Comparison of ENCODE assay signal across 34 cellular contexts in the genomic region with DNA sequence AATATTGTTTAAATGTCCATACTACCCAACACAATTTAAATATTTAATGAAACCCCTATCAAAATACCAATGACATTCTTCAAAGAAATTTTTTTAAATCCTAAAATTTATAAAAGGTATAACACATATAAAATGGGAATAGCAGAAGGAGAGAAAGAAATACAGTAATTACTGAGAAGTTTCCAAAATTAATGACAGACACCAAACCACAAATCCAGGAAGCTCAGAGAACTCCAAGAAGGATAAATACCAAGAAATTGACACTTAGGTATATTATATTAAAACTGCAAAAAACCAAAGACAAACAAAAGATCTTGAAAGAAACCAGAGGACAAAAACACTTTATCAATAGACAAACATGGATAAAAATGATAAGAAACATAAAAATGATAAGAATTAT.
"Had no signal": no experiment of that assay in that cellular context is flagged by ENCODE, and none has a peak within 500 bp of the region (broad histone marks: within the 10 kb centered on the region; RNA-seq: fewer than 3 reads in every experiment).

No MANE protein-coding gene starts in this region.

- H3K4me1 ChIP-seq: adrenal gland, body of pancreas, esophagus muscularis mucosa, foreskin keratinocyte had no signal

- H3K4me3 ChIP-seq: adrenal gland, body of pancreas, coronary artery, esophagus muscularis mucosa had no signal

- H3K9me3 ChIP-seq: adrenal gland, body of pancreas had no signal

- H3K9me3 Mint-ChIP-seq: activated CD4-positive, alpha-beta memory T cell treated with anti-CD3 and anti-CD28 coated beads for 36 hours; activated naive CD4-positive, alpha-beta T cell treated with anti-CD3 and anti-CD28 coated beads for 36 hours; activated naive CD4-positive, alpha-beta T cell treated with anti-CD3 and anti-CD28 coated beads, Interleukin-2, amount 50 U/mL, for 24 hours; activated naive CD8-positive, alpha-beta T cell treated with anti-CD3 and anti-CD28 coated beads, Interleukin-2, amount 50 U/mL, for 24 hours; activated T-cell treated with anti-CD3 and anti-CD28 coated beads, Interleukin-2, amount 50 U/mL, for 24 hours; activated T-helper 17 cell treated with anti-CD3 and anti-CD28 coated beads, Interleukin-2, amount 50 U/mL, for 72 hours; effector memory CD8-positive, alpha-beta T cell had no signal

- H3K27ac ChIP-seq: adrenal gland, body of pancreas, coronary artery, esophagus muscularis mucosa, foreskin keratinocyte had no signal

- H3K36me3 ChIP-seq: adrenal gland had no signal

- ATAC-seq: activated CD4-positive, alpha-beta T cell treated with anti-CD3 and anti-CD28 coated beads for 36 hours; activated CD8-positive, alpha-beta memory T cell treated with anti-CD3 and anti-CD28 coated beads, Interleukin-2, amount 10 ng/mL, durations not matched to agents 7 days and 5 days; activated CD8-positive, alpha-beta T cell treated with anti-CD3 and anti-CD28 coated beads, Interleukin-2, amount 10 ng/mL, durations not matched to agents 7 days and 5 days; activated naive CD8-positive, alpha-beta T cell treated with anti-CD3 and anti-CD28 coated beads, Interleukin-2, amount 50 U/mL, for 24 hours; activated T-helper 17 cell treated with anti-CD3 and anti-CD28 coated beads, Interleukin-2, amount 50 U/mL, for 72 hours; body of pancreas; effector memory CD8-positive, alpha-beta T cell; foreskin keratinocyte; T-helper 17 cell had no signal

- DNase-seq: activated CD4-positive, alpha-beta memory T cell treated with anti-CD3 and anti-CD28 coated beads for 36 hours; activated CD4-positive, alpha-beta T cell treated with anti-CD3 and anti-CD28 coated beads for 36 hours; activated CD4-positive, alpha-beta T cell treated with anti-CD3 and anti-CD28 coated beads, Interleukin-2, amount 10 ng/mL, durations not matched to agents 24 days and 14 days; activated CD4-positive, CD25-positive, alpha-beta regulatory T cell; activated CD4-positive, CD25-positive, alpha-beta regulatory T cell treated with anti-CD3 and anti-CD28 coated beads, Interleukin-2, amount 50 U/mL, for 72 hours; activated CD8-positive, alpha-beta memory T cell treated with anti-CD3 and anti-CD28 coated beads, Interleukin-2, amount 10 ng/mL, durations not matched to agents 7 days and 5 days; activated CD8-positive, alpha-beta memory T cell treated with anti-CD3 and anti-CD28 coated beads, Interleukin-2, amount 50 U/mL, for 4 hours; activated CD8-positive, alpha-beta T cell treated with anti-CD3 and anti-CD28 coated beads, Interleukin-2, amount 10 ng/mL, durations not matched to agents 7 days and 5 days; activated effector memory CD4-positive, alpha-beta T cell treated with Interleukin-2 at 50 U/mL for 16 hours; activated gamma-delta T cell treated with Interleukin-2 at 50 U/mL for 16 hours; activated naive CD4-positive, alpha-beta T cell treated with anti-CD3 and anti-CD28 coated beads for 36 hours; activated naive CD8-positive, alpha-beta T cell treated with anti-CD3 and anti-CD28 coated beads for 36 hours; activated naive CD8-positive, alpha-beta T cell treated with anti-CD3 and anti-CD28 coated beads, Interleukin-2, amount 50 U/mL, for 24 hours; activated T-cell treated with anti-CD3 and anti-CD28 coated beads, Interleukin-2, amount 50 U/mL, for 24 hours; adrenal gland; amygdala; aorta; body of pancreas; caudate nucleus; cerebellar nuclear complex; dermis blood vessel endothelial cell; effector CD4-positive, alpha-beta T cell; effector memory CD8-positive, alpha-beta T cell; erythroblast; foreskin keratinocyte; head of caudate nucleus; T-helper 1 cell; T-helper 17 cell; T1000 had no signal

- H3K27me3 ChIP-seq: adrenal gland, body of pancreas, esophagus muscularis mucosa, foreskin keratinocyte had no signal

- H3K27me3 Mint-ChIP-seq: activated CD4-positive, alpha-beta memory T cell treated with anti-CD3 and anti-CD28 coated beads for 36 hours; activated CD4-positive, alpha-beta T cell treated with anti-CD3 and anti-CD28 coated beads for 36 hours; activated CD4-positive, alpha-beta T cell treated with anti-CD3 and anti-CD28 coated beads, Interleukin-2, amount 10 ng/mL, durations not matched to agents 24 days and 14 days; activated CD8-positive, alpha-beta memory T cell treated with anti-CD3 and anti-CD28 coated beads, Interleukin-2, amount 10 ng/mL, durations not matched to agents 7 days and 5 days; activated naive CD4-positive, alpha-beta T cell treated with anti-CD3 and anti-CD28 coated beads, Interleukin-2, amount 50 U/mL, for 24 hours; activated naive CD8-positive, alpha-beta T cell treated with anti-CD3 and anti-CD28 coated beads for 36 hours; activated naive CD8-positive, alpha-beta T cell treated with anti-CD3 and anti-CD28 coated beads, Interleukin-2, amount 50 U/mL, for 24 hours; activated T-cell treated with anti-CD3 and anti-CD28 coated beads, Interleukin-2, amount 50 U/mL, for 24 hours; activated T-helper 17 cell treated with anti-CD3 and anti-CD28 coated beads, Interleukin-2, amount 50 U/mL, for 72 hours; effector memory CD8-positive, alpha-beta T cell; T-helper 17 cell had no signal

- H3K4me3 Mint-ChIP-seq: activated CD4-positive, alpha-beta memory T cell treated with anti-CD3 and anti-CD28 coated beads for 36 hours; activated CD4-positive, alpha-beta T cell treated with anti-CD3 and anti-CD28 coated beads for 36 hours; activated CD4-positive, alpha-beta T cell treated with anti-CD3 and anti-CD28 coated beads, Interleukin-2, amount 10 ng/mL, durations not matched to agents 24 days and 14 days; activated CD8-positive, alpha-beta memory T cell treated with anti-CD3 and anti-CD28 coated beads, Interleukin-2, amount 10 ng/mL, durations not matched to agents 7 days and 5 days; activated CD8-positive, alpha-beta T cell treated with anti-CD3 and anti-CD28 coated beads, Interleukin-2, amount 10 ng/mL, durations not matched to agents 7 days and 5 days; activated naive CD4-positive, alpha-beta T cell treated with anti-CD3 and anti-CD28 coated beads for 36 hours; activated naive CD4-positive, alpha-beta T cell treated with anti-CD3 and anti-CD28 coated beads, Interleukin-2, amount 50 U/mL, for 24 hours; activated naive CD8-positive, alpha-beta T cell treated with anti-CD3 and anti-CD28 coated beads for 36 hours; activated naive CD8-positive, alpha-beta T cell treated with anti-CD3 and anti-CD28 coated beads, Interleukin-2, amount 50 U/mL, for 24 hours; activated T-cell treated with anti-CD3 and anti-CD28 coated beads, Interleukin-2, amount 50 U/mL, for 24 hours; activated T-helper 17 cell treated with anti-CD3 and anti-CD28 coated beads, Interleukin-2, amount 50 U/mL, for 72 hours; effector memory CD8-positive, alpha-beta T cell; T-helper 17 cell; T-helper 2 cell treated with Interferon-gamma antibody and Interleukin-4, amounts not matched to agents 5 μg/mL and 100 μg/mL, for 36 hours had no signal

- H3K27ac Mint-ChIP-seq: activated CD4-positive, alpha-beta memory T cell treated with anti-CD3 and anti-CD28 coated beads for 36 hours; activated CD4-positive, alpha-beta T cell treated with anti-CD3 and anti-CD28 coated beads for 36 hours; activated CD4-positive, alpha-beta T cell treated with anti-CD3 and anti-CD28 coated beads, Interleukin-2, amount 10 ng/mL, durations not matched to agents 24 days and 14 days; activated CD8-positive, alpha-beta memory T cell treated with anti-CD3 and anti-CD28 coated beads, Interleukin-2, amount 10 ng/mL, durations not matched to agents 7 days and 5 days; activated CD8-positive, alpha-beta T cell treated with anti-CD3 and anti-CD28 coated beads, Interleukin-2, amount 10 ng/mL, durations not matched to agents 7 days and 5 days; activated naive CD4-positive, alpha-beta T cell treated with anti-CD3 and anti-CD28 coated beads for 36 hours; activated naive CD4-positive, alpha-beta T cell treated with anti-CD3 and anti-CD28 coated beads, Interleukin-2, amount 50 U/mL, for 24 hours; activated naive CD8-positive, alpha-beta T cell treated with anti-CD3 and anti-CD28 coated beads for 36 hours; activated naive CD8-positive, alpha-beta T cell treated with anti-CD3 and anti-CD28 coated beads, Interleukin-2, amount 50 U/mL, for 24 hours; activated T-helper 17 cell treated with anti-CD3 and anti-CD28 coated beads, Interleukin-2, amount 50 U/mL, for 72 hours; T-helper 2 cell treated with Interferon-gamma antibody and Interleukin-4, amounts not matched to agents 5 μg/mL and 100 μg/mL, for 36 hours had no signal
